ENCODE assay signal across 7 cellular contexts in the genomic region with DNA sequence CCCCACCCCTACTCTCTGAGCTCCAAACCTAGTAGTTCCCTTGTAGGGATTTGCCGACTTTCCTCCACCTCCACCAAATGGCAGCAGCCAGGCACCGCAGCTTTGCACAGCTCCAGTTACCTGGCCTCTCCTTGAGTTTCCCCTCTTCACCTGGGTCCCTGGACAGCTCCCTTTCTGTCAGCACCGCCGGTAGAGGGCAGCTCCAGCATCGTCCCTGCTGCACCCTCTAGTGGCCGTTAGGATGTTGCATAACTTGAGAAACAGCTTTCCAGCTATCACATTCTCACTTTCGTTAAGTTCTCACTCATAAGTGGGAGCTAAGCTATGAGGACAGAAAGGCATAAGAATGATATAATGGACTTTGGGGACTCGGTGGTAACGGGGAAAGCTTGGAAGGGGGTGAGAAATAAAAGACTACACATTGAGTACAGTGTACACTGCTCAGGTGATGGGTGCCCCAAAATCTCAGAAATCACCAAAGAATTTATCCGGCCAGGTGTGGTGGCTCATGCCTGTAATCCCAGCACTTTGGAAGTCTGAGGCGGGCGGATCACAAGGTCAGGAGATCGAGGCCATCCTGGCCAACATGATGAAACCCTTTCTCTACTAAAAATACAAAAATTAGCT.
A peak's percentile ranks its signal among the peaks of the same experiment; 100 is the strongest.
DNase-seq lines count a peak whose midpoint lies in the region; ATAC-seq, FAIRE-seq and TF ChIP-seq lines count a peak whose summit lies in the region.

No MANE protein-coding gene starts in this region.

- H4K20me1 ChIP-seq in SK-N-SH (ENCODE audit: insufficient read depth): no peaks in the 10 kb centered on the region

- no peak overlapping the region for H3K27ac ChIP-seq in SK-N-SH (ENCODE audit: low read depth in 2 of 2, low read length in 1 of 2)

- H3K4me1 ChIP-seq in SK-N-SH (ENCODE audit: control insufficient read depth in 1 of 2, insufficient read depth in 2 of 2, low read depth in 1 of 2, low read length in 1 of 2): no peaks in the 10 kb centered on the region

- peak; percentile 100 for ATAC-seq in HG02678 (IDR thresholded peaks at IDR 0.05; ENCODE audit: unreplicated experiment)
- ATAC-seq in activated naive CD8-positive, alpha-beta T cell treated with anti-CD3 and anti-CD28 coated beads, Interleukin-2, amount 10 ng/mL, durations not matched to agents 7 days and 5 days (ENCODE audit: low read depth): peak; percentile 86
- ATAC-seq in left cardiac atrium: peak; percentile 85 to 90

- TF ChIP-seq EP300 in SK-N-SH (IDR thresholded peaks at IDR 0.05; ENCODE audit: borderline replicate concordance in 1 of 2, low read depth in 1 of 2, low read length in 1 of 2): no peak

- TF ChIP-seq RAD21 in SK-N-SH (IDR thresholded peaks at IDR 0.05; ENCODE audit: low read length): peak; percentile 83

- H3K36me3 ChIP-seq in SK-N-SH (replicated peaks in 1 of 2; ENCODE audit: control insufficient read depth in 1 of 2, insufficient read depth in 2 of 2, low read length in 1 of 2): no peaks in the 10 kb centered on the region

- POLR2A ChIA-PET in SK-N-SH (lab: Yijun Ruan, JAX): interaction anchor here (0.7 to 1.3 kb wide), 3 partner anchors 96 to 221 kb away, joined by 3 to 8 read pairs (median 4); no protein-coding TSS in a partner anchor
- POLR2A ChIA-PET in activated naive CD8-positive, alpha-beta T cell treated with anti-CD3 and anti-CD28 coated beads, Interleukin-2, amount 10 ng/mL, durations not matched to agents 7 days and 5 days (lab: Charles Lee): no interaction called here

- DNase-seq in GM12891 (ENCODE audit: insufficient read length, low spot score) (peak; percentile 42), NCI-H1092 treated with DMSO at 0.1 percent for 48 hours (lab: John Stamatoyannopoulos, UW) (peak; percentile 71), SK-N-SH (peak; percentile 71), left cardiac atrium (peak; percentile 74), retinal pigment epithelial cell (ENCODE audit: low read depth) (peak; percentile 10)
- DNase-seq in activated naive CD8-positive, alpha-beta T cell treated with anti-CD3 and anti-CD28 coated beads, Interleukin-2, amount 10 ng/mL, durations not matched to agents 7 days and 5 days: peak; percentile 56

- FAIRE-seq in GM12891 (lab: Jason Lieb, UNC): peak; percentile 90

- H3K4me3 ChIP-seq in SK-N-SH (ENCODE audit: low read depth in 2 of 2, low read length in 1 of 2): no peak overlapping the region; a peak in 1 of 4 replicates
- no peak overlapping the region for H3K4me3 ChIP-seq in retinal pigment epithelial cell (ENCODE audit: low read length)

- TF ChIP-seq CTCF in SK-N-SH (IDR thresholded peaks at IDR 0.05) (peak; percentile 96), retinal pigment epithelial cell (conservative IDR thresholded peaks at IDR 0.05; ENCODE audit: low read depth, low read length) (peak; percentile 99)

- 14% methylated on average over 13 of the region's 13 CpGs for WGBS in SK-N-SH (ENCODE audit: low lambda C conversion rate)

- H3K4me1 Mint-ChIP-seq in activated naive CD8-positive, alpha-beta T cell treated with anti-CD3 and anti-CD28 coated beads, Interleukin-2, amount 10 ng/mL, durations not matched to agents 7 days and 5 days: no peaks in the 10 kb centered on the region

- H3K79me2 ChIP-seq in SK-N-SH (ENCODE audit: insufficient read depth): no peaks in the 10 kb centered on the region

- H3K4me2 ChIP-seq in SK-N-SH: no peak overlapping the region

- no peak overlapping the region for H2AFZ ChIP-seq in SK-N-SH (ENCODE audit: low read depth)

- H3K9ac ChIP-seq in SK-N-SH: no peak overlapping the region

- H3K9me2 ChIP-seq in SK-N-SH: no peaks in the 10 kb centered on the region

- no peak overlapping the region for H3K4me3 Mint-ChIP-seq in activated naive CD8-positive, alpha-beta T cell treated with anti-CD3 and anti-CD28 coated beads, Interleukin-2, amount 10 ng/mL, durations not matched to agents 7 days and 5 days

- intact Hi-C loops in left cardiac atrium (cut with DNase I): loop anchor here in 1 of 2 donors (5.0 to 10.0 kb wide), 3 partner anchors 167 to 353 kb away; no protein-coding TSS in a partner anchor

- H3K27ac Mint-ChIP-seq in activated naive CD8-positive, alpha-beta T cell treated with anti-CD3 and anti-CD28 coated beads, Interleukin-2, amount 10 ng/mL, durations not matched to agents 7 days and 5 days: no peak overlapping the region

- H3K27me3 ChIP-seq in SK-N-SH (ENCODE audit: insufficient read depth): no peaks in the 10 kb centered on the region

- H3K9me3 Mint-ChIP-seq in activated naive CD8-positive, alpha-beta T cell treated with anti-CD3 and anti-CD28 coated beads, Interleukin-2, amount 10 ng/mL, durations not matched to agents 7 days and 5 days: no peaks in the 10 kb centered on the region

- no peaks in the 10 kb centered on the region for H3K27me3 Mint-ChIP-seq in activated naive CD8-positive, alpha-beta T cell treated with anti-CD3 and anti-CD28 coated beads, Interleukin-2, amount 10 ng/mL, durations not matched to agents 7 days and 5 days

- CTCF ChIA-PET in SK-N-SH (lab: Yijun Ruan, JAX): interaction anchor here (0.6 to 8.4 kb wide), 113 partner anchors 9 to 369 kb away, joined by 3 to 128 read pairs (median 5); a partner anchor contains a TSS

- no peak for TF ChIP-seq POLR2A in GM12891 (IDR thresholded peaks at IDR 0.05; ENCODE audit: low read depth, low read length)

- no peaks in the 10 kb centered on the region for H3K36me3 Mint-ChIP-seq in activated naive CD8-positive, alpha-beta T cell treated with anti-CD3 and anti-CD28 coated beads, Interleukin-2, amount 10 ng/mL, durations not matched to agents 7 days and 5 days

- H3F3A ChIP-seq in SK-N-SH (replicated peaks; ENCODE audit: insufficient read depth): no peaks in the 10 kb centered on the region

- H3K9me3 ChIP-seq in SK-N-SH: no peaks in the 10 kb centered on the region

TF ChIP-seq in GM12891, 5 proteins besides CTCF, POLR2A, EP300 and RAD21:
- TF ChIP-seq POU2F2 (IDR thresholded peaks at IDR 0.05; ENCODE audit: low read depth, low read length) (0 out of 2 replicates have a peak, but pooled peaks have one; percentile 31), POLR2AphosphoS5 (IDR thresholded peaks at IDR 0.05; ENCODE audit: low read depth, low read length) (no peak), SPI1 (IDR thresholded peaks at IDR 0.05; ENCODE audit: low read depth, low read length) (no peak), TAF1 (IDR thresholded peaks at IDR 0.05; ENCODE audit: low read depth, low read length) (no peak), PAX5 (IDR thresholded peaks at IDR 0.05; ENCODE audit: insufficient read depth, low read length, severe bottlenecking) (no peak)

TF ChIP-seq in SK-N-SH, 30 proteins besides CTCF, POLR2A, EP300 and RAD21 (continues in another document):
- TF ChIP-seq, protein P1, sequence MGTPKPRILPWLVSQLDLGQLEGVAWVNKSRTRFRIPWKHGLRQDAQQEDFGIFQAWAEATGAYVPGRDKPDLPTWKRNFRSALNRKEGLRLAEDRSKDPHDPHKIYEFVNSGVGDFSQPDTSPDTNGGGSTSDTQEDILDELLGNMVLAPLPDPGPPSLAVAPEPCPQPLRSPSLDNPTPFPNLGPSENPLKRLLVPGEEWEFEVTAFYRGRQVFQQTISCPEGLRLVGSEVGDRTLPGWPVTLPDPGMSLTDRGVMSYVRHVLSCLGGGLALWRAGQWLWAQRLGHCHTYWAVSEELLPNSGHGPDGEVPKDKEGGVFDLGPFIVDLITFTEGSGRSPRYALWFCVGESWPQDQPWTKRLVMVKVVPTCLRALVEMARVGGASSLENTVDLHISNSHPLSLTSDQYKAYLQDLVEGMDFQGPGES (IDR thresholded peaks at IDR 0.05; ENCODE audit: low read depth, low read length): no peak
- TF ChIP-seq SIN3A (IDR thresholded peaks at IDR 0.05; ENCODE audit: borderline replicate concordance, low read depth, low read length) (no peak), MEF2A (IDR thresholded peaks at IDR 0.05; ENCODE audit: borderline replicate concordance, low read depth) (no peak), SMC3 (IDR thresholded peaks at IDR 0.05; ENCODE audit: low read depth, low read length) (peak; percentile 90), FOXJ3 (CRISPR knock-in tag; IDR thresholded peaks at IDR 0.05) (no peak), FOXM1 (IDR thresholded peaks at IDR 0.05; ENCODE audit: low read depth) (no peak), GABPA (IDR thresholded peaks at IDR 0.05; ENCODE audit: low read depth) (no peak), NRF1 (IDR thresholded peaks at IDR 0.05; ENCODE audit: low read depth, low read length) (no peak), GATA2 (CRISPR knock-in tag; IDR thresholded peaks at IDR 0.05) (peak; percentile 24; the same call in 1 of the 2 replicates)
- TF ChIP-seq, protein P2, sequence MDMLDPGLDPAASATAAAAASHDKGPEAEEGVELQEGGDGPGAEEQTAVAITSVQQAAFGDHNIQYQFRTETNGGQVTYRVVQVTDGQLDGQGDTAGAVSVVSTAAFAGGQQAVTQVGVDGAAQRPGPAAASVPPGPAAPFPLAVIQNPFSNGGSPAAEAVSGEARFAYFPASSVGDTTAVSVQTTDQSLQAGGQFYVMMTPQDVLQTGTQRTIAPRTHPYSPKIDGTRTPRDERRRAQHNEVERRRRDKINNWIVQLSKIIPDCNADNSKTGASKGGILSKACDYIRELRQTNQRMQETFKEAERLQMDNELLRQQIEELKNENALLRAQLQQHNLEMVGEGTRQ (IDR thresholded peaks at IDR 0.05; ENCODE audit: borderline replicate concordance, low read depth, low read length): no peak
- TF ChIP-seq, protein P3, sequence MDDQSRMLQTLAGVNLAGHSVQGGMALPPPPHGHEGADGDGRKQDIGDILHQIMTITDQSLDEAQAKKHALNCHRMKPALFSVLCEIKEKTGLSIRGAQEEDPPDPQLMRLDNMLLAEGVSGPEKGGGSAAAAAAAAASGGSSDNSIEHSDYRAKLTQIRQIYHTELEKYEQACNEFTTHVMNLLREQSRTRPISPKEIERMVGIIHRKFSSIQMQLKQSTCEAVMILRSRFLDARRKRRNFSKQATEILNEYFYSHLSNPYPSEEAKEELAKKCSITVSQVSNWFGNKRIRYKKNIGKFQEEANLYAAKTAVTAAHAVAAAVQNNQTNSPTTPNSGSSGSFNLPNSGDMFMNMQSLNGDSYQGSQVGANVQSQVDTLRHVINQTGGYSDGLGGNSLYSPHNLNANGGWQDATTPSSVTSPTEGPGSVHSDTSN (IDR thresholded peaks at IDR 0.05): no peak

Comparison
In these comparisons a context has a peak if more than half of its experiments do, and no peak if none do; other contexts are left out.
1. DNase-seq: peak in every context shown above with its lines; median percentile 74 in left cardiac atrium; 71 in NCI-H1092 treated with DMSO at 0.1 percent for 48 hours; 71 in SK-N-SH; 56 in activated naive CD8-positive, alpha-beta T cell treated with anti-CD3 and anti-CD28 coated beads, Interleukin-2, amount 10 ng/mL, durations not matched to agents 7 days and 5 days; 42 in GM12891; 10 in retinal pigment epithelial cell.